In the genomic region with DNA sequence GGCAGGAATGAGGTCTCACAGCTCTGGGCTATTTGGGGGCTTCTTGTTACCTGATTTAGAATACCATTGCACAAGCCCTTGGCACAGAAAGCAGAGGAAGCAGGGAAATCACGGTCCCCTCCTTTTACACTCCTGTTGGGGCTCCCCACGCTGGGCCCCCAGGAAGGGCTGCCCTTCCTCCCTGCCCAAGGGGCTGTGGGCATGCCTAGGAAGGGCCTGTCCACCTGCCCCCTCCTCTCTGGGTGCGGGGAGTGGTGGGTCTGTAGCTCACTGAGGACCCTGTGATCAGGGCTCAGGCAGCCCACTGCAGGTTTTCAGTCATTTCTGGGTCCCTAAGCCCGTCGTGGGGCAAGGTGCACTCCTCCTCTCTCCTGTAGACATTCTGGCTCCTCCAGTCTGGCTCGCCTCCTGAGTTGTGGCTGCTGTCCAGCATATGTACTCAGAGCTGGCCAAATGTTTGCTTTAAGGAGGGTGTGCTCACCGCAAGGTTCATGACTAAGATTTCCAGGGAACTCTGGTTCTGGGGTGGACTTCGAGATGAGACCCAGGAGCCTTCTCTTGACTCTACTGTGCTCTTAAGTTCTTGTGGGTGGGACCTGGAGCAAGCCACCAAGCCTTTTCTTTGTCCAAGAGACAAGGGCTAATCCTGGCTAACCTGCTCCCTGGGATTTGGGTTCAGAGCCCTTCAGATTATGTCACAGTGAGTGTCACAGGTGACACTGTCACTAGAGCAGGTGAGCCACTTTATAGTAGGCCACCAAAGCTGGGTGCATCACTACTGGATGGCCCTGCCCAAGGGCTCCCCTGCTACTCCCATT, we compare ENCODE assay signal across 9 cellular contexts. TPM values are rescaled to one million over a fixed set of nuclear protein-coding genes. Genes with fewer than 3 reads are reported as not detected.
DNase-seq lines count a peak whose midpoint lies in the region; ATAC-seq and TF ChIP-seq lines count a peak whose summit lies in the region.
"Had no signal": no experiment of that assay in that cellular context is flagged by ENCODE, and none has a peak within 500 bp of the region (broad histone marks: within the 10 kb centered on the region; RNA-seq: fewer than 3 reads in every experiment).

No MANE protein-coding gene starts in this region.

- no peak for ATAC-seq in stimulated activated naive CD8-positive, alpha-beta T cell treated with anti-CD3 and anti-CD28 coated beads, Interleukin-15, Interleukin-2, amounts not matched to agents 100 U/mL and 50 U/mL, for 24 hours

- H3K4me1 Mint-ChIP-seq in T-helper 1 cell treated with Interleukin-12 subunit alpha and Interleukin-12 subunit beta and Interleukin-4 antibody, amounts not matched to agents 30 μg/mL and 1 μg/mL, for 36 hours (ENCODE audit: low read depth): peaks cover 55% of the 10 kb centered on the region

- peaks cover 0 to 6% (median 0%) of the 10 kb centered on the region in 4 donors for H3K36me3 ChIP-seq in transverse colon

- TF ChIP-seq CTCF in transverse colon (IDR thresholded peaks at IDR 0.05): no peak

- in situ Hi-C loops in transverse colon (cut with MboI; ENCODE audit: low pct_ligation_motif_present in 1 of 4, low pct_unique_long_range_greater_than_20kb in 1 of 4, low sequenced_read_pairs in 3 of 4): no loop called here

- no peaks in the 10 kb centered on the region for H3K27me3 ChIP-seq in transverse colon
- H3K27me3 ChIP-seq: BLaER1 had no signal

- H3K9me3 Mint-ChIP-seq in T-helper 1 cell treated with Interleukin-12 subunit alpha and Interleukin-12 subunit beta and Interleukin-4 antibody, amounts not matched to agents 30 μg/mL and 1 μg/mL, for 36 hours: no peaks in the 10 kb centered on the region

- H3K36me3 Mint-ChIP-seq in T-helper 1 cell treated with Interleukin-12 subunit alpha and Interleukin-12 subunit beta and Interleukin-4 antibody, amounts not matched to agents 30 μg/mL and 1 μg/mL, for 36 hours (ENCODE audit: low read depth): peaks cover 17% of the 10 kb centered on the region

- intact Hi-C loops in transverse colon (cut with DNase I; ENCODE audit: low total_unique reads): loop anchor here (5.0 kb wide), 1 partner anchor 43 kb away; no protein-coding TSS in a partner anchor

- no peaks in the 10 kb centered on the region for H3K27me3 Mint-ChIP-seq in T-helper 1 cell treated with Interleukin-12 subunit alpha and Interleukin-12 subunit beta and Interleukin-4 antibody, amounts not matched to agents 30 μg/mL and 1 μg/mL, for 36 hours (ENCODE audit: low read depth)

- peaks cover 23 to 41% (median 39%) of the 10 kb centered on the region in 4 donors for H3K4me1 ChIP-seq in transverse colon

- no peak for TF ChIP-seq EP300 in transverse colon (IDR thresholded peaks at IDR 0.05; ENCODE audit: low read depth)

- H3K4me3 Mint-ChIP-seq in T-helper 1 cell treated with Interleukin-12 subunit alpha and Interleukin-12 subunit beta and Interleukin-4 antibody, amounts not matched to agents 30 μg/mL and 1 μg/mL, for 36 hours: peak overlapping the region; percentile 44

- DNase-seq in T-helper 1 cell: no peak
- peak; percentile 95 for DNase-seq in astrocyte of the hippocampus (ENCODE audit: low read depth, low spot score)
- peak; percentile 33 for DNase-seq in kidney glomerular epithelial cell (lab: John Stamatoyannopoulos, UW)
- peak; percentile 81 for DNase-seq in transverse colon
- DNase-seq in NOMO-1 (lab: John Stamatoyannopoulos, UW; ENCODE audit: unreplicated experiment in 2 of 2): no peak
- DNase-seq in medulla oblongata (ENCODE audit: extremely low spot score): no peak
- no peak for DNase-seq in stimulated activated naive CD8-positive, alpha-beta T cell treated with anti-CD3 and anti-CD28 coated beads, Interleukin-15, Interleukin-2, amounts not matched to agents 100 U/mL and 50 U/mL, for 24 hours

- no peak overlapping the region for H3K4me3 ChIP-seq in transverse colon
- H3K4me3 ChIP-seq: BLaER1 had no signal

- H3K9me3 ChIP-seq in transverse colon: no peaks in the 10 kb centered on the region
- H3K9me3 ChIP-seq: BLaER1 had no signal

- peak overlapping the region; percentile 76 for H3K27ac Mint-ChIP-seq in T-helper 1 cell treated with Interleukin-12 subunit alpha and Interleukin-12 subunit beta and Interleukin-4 antibody, amounts not matched to agents 30 μg/mL and 1 μg/mL, for 36 hours

- H3K27ac ChIP-seq in transverse colon: peak overlapping the region; percentile 75 to 82 (median 78)
- H3K27ac ChIP-seq: BLaER1 had no signal

- TF ChIP-seq POLR2A in transverse colon (IDR thresholded peaks at IDR 0.05): no peak

- whole genome bisulfite sequencing in transverse colon (ENCODE audit: low coverage in 1 of 2), 2 donors: 40% methylated on average over 7 of the region's 8 CpGs; no CpG with 5 or more reads in 1 of the 2 donors

RNA-seq across cellular contexts. Expression of a gene that starts 56.0 kb away (rescaled TPM):
- total RNA-seq in transverse colon: 100 to 1,000 TPM in 2 of 4 donors, 10 to 100 TPM in 2; 18.9 to 241 (median 78.9) TPM

Comparison
In these comparisons a context has a peak if more than half of its experiments do, and no peak if none do; other contexts are left out.
1. DNase-seq: peak in astrocyte of the hippocampus (single experiment), kidney glomerular epithelial cell (single experiment) and transverse colon (single experiment); none in T-helper 1 cell (0 of 5), NOMO-1 (0 of 2), medulla oblongata (single experiment) and stimulated activated naive CD8-positive, alpha-beta T cell treated with anti-CD3 and anti-CD28 coated beads, Interleukin-15, Interleukin-2, amounts not matched to agents 100 U/mL and 50 U/mL, for 24 hours (single experiment).